ENCODE assay signal across 21 cellular contexts in the genomic region with DNA sequence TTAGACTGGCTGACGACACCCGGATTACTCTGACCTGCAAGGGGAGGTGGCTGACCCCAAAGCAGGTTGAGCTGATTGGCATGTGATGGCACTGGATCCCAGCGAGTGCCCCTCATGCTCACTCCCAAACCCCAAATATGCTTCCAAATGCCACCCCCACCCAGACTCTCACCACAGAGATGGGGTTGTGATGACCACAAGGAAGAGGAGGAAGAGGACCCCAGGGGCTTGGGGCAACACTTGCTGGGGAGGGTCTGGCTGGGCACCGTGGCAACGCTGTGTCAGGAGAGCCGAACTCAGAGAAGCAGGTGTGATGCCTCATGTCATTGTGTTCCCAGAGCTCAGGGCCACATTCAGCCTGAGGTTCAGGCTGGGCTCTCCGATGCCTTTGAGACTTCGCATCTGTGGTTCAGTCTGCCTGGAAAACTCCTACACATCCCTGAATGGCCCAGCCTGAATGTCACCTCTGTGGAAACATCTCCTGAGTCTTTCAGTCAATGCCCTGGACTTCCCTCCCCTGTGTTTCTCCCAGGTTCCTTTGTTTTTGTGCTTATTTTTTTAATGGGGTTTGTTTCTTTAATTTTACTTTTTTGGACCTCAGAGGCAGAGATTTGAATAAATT.
"Had no signal": no experiment of that assay in that cellular context is flagged by ENCODE, and none has a peak within 500 bp of the region (broad histone marks: within the 10 kb centered on the region; RNA-seq: fewer than 3 reads in every experiment).

No MANE protein-coding gene starts in this region.

- H3K27me3 ChIP-seq: upper lobe of left lung had no signal

- ATAC-seq: activated CD4-positive, CD25-positive, alpha-beta regulatory T cell treated with anti-CD3 and anti-CD28 coated beads, Interleukin-2, amount 50 U/mL, for 24 hours; activated T-cell treated with anti-CD3 and anti-CD28 coated beads, Interleukin-2, amount 50 U/mL, for 72 hours had no signal

- H3K4me1 ChIP-seq: upper lobe of left lung had no signal

- DNase-seq: activated CD4-positive, alpha-beta T cell treated with anti-CD3 and anti-CD28 coated beads, Interleukin-2, amount 10 ng/mL, durations not matched to agents 24 days and 14 days; activated effector memory CD4-positive, alpha-beta T cell treated with Interleukin-2 at 50 U/mL for 16 hours; activated naive CD4-positive, alpha-beta T cell treated with anti-CD3 and anti-CD28 coated beads for 36 hours; activated naive CD8-positive, alpha-beta T cell treated with anti-CD3 and anti-CD28 coated beads, Interleukin-2, amount 10 ng/mL, durations not matched to agents 7 days and 5 days; activated T-cell treated with anti-CD3 and anti-CD28 coated beads, Interleukin-2, amount 50 U/mL, for 72 hours; amniotic stem cell; cerebellar nuclear complex; effector CD8-positive, alpha-beta T cell; erythroblast; foreskin fibroblast; occipital lobe; retina; stimulated activated CD4-positive, alpha-beta T cell treated with anti-CD3 and anti-CD28 coated beads, Interleukin-4, amount 100 ng/mL, for 24 hours; stimulated activated naive CD4-positive, alpha-beta T cell treated with Interleukin-2 at 50 U/mL for 16 hours; T-helper 2 cell had no signal

- H3K36me3 ChIP-seq: thoracic aorta, upper lobe of left lung had no signal

- H3K4me3 Mint-ChIP-seq: activated CD4-positive, alpha-beta T cell treated with anti-CD3 and anti-CD28 coated beads, Interleukin-2, amount 10 ng/mL, durations not matched to agents 24 days and 14 days; activated naive CD4-positive, alpha-beta T cell treated with anti-CD3 and anti-CD28 coated beads for 36 hours; activated naive CD8-positive, alpha-beta T cell treated with anti-CD3 and anti-CD28 coated beads, Interleukin-2, amount 10 ng/mL, durations not matched to agents 7 days and 5 days; activated T-cell treated with anti-CD3 and anti-CD28 coated beads, Interleukin-2, amount 50 U/mL, for 72 hours; neural crest cell had no signal

- H3K27me3 Mint-ChIP-seq: activated CD4-positive, alpha-beta T cell treated with anti-CD3 and anti-CD28 coated beads, Interleukin-2, amount 10 ng/mL, durations not matched to agents 24 days and 14 days had no signal

- H3K27ac ChIP-seq: upper lobe of left lung, VCaP had no signal

- H3K9me3 ChIP-seq: thoracic aorta, upper lobe of left lung had no signal

- H3K27ac Mint-ChIP-seq: activated CD4-positive, alpha-beta T cell treated with anti-CD3 and anti-CD28 coated beads, Interleukin-2, amount 10 ng/mL, durations not matched to agents 24 days and 14 days; activated naive CD4-positive, alpha-beta T cell treated with anti-CD3 and anti-CD28 coated beads for 36 hours; activated naive CD8-positive, alpha-beta T cell treated with anti-CD3 and anti-CD28 coated beads, Interleukin-2, amount 10 ng/mL, durations not matched to agents 7 days and 5 days; activated T-cell treated with anti-CD3 and anti-CD28 coated beads, Interleukin-2, amount 50 U/mL, for 72 hours had no signal

- H3K36me3 Mint-ChIP-seq: activated naive CD8-positive, alpha-beta T cell treated with anti-CD3 and anti-CD28 coated beads, Interleukin-2, amount 10 ng/mL, durations not matched to agents 7 days and 5 days had no signal

- H3K4me3 ChIP-seq: upper lobe of left lung had no signal

- H3K4me1 Mint-ChIP-seq: activated CD4-positive, alpha-beta T cell treated with anti-CD3 and anti-CD28 coated beads, Interleukin-2, amount 10 ng/mL, durations not matched to agents 24 days and 14 days; activated naive CD8-positive, alpha-beta T cell treated with anti-CD3 and anti-CD28 coated beads, Interleukin-2, amount 10 ng/mL, durations not matched to agents 7 days and 5 days; neural crest cell had no signal

- FAIRE-seq: bronchial epithelial cell had no signal

- H3K9me3 Mint-ChIP-seq: activated CD4-positive, alpha-beta T cell treated with anti-CD3 and anti-CD28 coated beads, Interleukin-2, amount 10 ng/mL, durations not matched to agents 24 days and 14 days; activated naive CD4-positive, alpha-beta T cell treated with anti-CD3 and anti-CD28 coated beads for 36 hours; activated naive CD8-positive, alpha-beta T cell treated with anti-CD3 and anti-CD28 coated beads, Interleukin-2, amount 10 ng/mL, durations not matched to agents 7 days and 5 days; activated T-cell treated with anti-CD3 and anti-CD28 coated beads, Interleukin-2, amount 50 U/mL, for 72 hours; neural crest cell had no signal
